14 cellular contexts compared by ENCODE assay signal in the genomic region with DNA sequence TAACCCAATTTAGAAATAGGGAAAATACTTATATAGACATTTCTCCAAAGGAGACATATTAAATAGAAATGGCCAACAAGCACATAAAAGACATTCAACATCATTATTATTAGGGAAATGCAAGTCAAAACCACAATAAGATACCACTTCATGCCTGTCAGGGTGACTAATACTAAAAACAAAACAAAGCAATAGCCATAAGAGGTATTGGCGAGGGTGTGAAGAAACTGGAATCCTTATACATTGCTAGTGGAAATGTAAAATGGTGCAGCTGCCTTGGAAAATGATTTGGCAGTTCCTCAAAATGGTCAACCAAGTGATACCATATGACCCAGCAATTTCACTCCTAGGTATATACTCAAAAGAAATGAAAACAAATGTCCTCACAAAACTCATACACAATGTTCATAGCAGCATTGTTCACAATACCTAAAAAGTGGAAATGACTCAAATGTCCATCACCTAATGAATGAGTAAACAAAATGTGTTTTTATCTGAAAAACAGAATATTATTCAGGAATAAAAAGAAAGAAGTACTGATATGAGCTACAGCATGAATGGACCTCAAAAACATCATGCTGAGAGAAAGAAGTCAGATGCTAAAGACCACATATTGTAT. TPM values are rescaled to one million over a fixed set of nuclear protein-coding genes. Genes with fewer than 3 reads are reported as not detected.
DNase-seq lines count a peak whose midpoint lies in the region; ATAC-seq and TF ChIP-seq lines count a peak whose summit lies in the region.
"Had no signal": no experiment of that assay in that cellular context is flagged by ENCODE, and none has a peak within 500 bp of the region (broad histone marks: within the 10 kb centered on the region; RNA-seq: fewer than 3 reads in every experiment).

No MANE protein-coding gene starts in this region.

- H4K20me1 ChIP-seq in mammary epithelial cell (ENCODE audit: insufficient read depth, low read length): no peaks in the 10 kb centered on the region

- H3K4me1 ChIP-seq in mammary epithelial cell (ENCODE audit: insufficient read depth, low read length): peaks cover 16% of the 10 kb centered on the region
- H3K4me1 ChIP-seq: stomach had no signal

- no peaks in the 10 kb centered on the region; the same call in 1 of the 2 replicates for H3K36me3 ChIP-seq in MG63
- H3K36me3 ChIP-seq in mammary epithelial cell (ENCODE audit: insufficient read depth, low read length): no peaks in the 10 kb centered on the region
- H3K36me3 ChIP-seq: SJCRH30, stomach had no signal

- no peak overlapping the region for H2AFZ ChIP-seq in mammary epithelial cell (ENCODE audit: low read depth, low read length)
- H2AFZ ChIP-seq: GM23338 had no signal

- in situ Hi-C loops in mammary epithelial cell (cut with MboI; ENCODE audit: low sequenced_read_pairs in 2 of 2): loop anchor here in 1 of 2 donors (25.0 kb wide), 1 partner anchor 801 kb away; a partner anchor contains a TSS

- DNase-seq in Daoy (ENCODE audit: low read depth) (peak; percentile 59), MG63 (peak; percentile 29), mammary epithelial cell (peak; percentile 74), kidney glomerular epithelial cell (lab: John Stamatoyannopoulos, UW) (peak; percentile 37), NCI-H82 treated with DMSO at 0.1 percent for 48 hours (lab: John Stamatoyannopoulos, UW; ENCODE audit: unreplicated experiment) (no peak)
- DNase-seq in effector CD8-positive, alpha-beta T cell (lab: John Stamatoyannopoulos, UW): no peak
- DNase-seq in activated CD4-positive, alpha-beta T cell treated with anti-CD3 and anti-CD28 coated beads, Interleukin-2, amount 50 U/mL, for 1 hour: no peak
- DNase-seq: effector memory CD8-positive, alpha-beta T cell; midbrain; NCI-H748 treated with DMSO at 0.1 percent for 48 hours; SJCRH30; stomach had no signal

- H3K9me3 ChIP-seq in MG63: 0 out of 2 replicates have a peak, but pooled peaks cover 2% of the 10 kb centered on the region
- H3K9me3 ChIP-seq in mammary epithelial cell (replicated peaks; ENCODE audit: insufficient read depth, low read length): no peaks in the 10 kb centered on the region
- H3K9me3 ChIP-seq: SJCRH30, stomach had no signal

- dilution Hi-C loops in mammary epithelial cell (cut with HindIII; ENCODE audit: low sequenced_read_pairs): no loop called here

- intact Hi-C loops in mammary epithelial cell (cut with micrococcal nuclease): loop anchor here (1.0 to 5.0 kb wide), 2 partner anchors 76 to 311 kb away; no protein-coding TSS in a partner anchor

- H3K4me2 ChIP-seq in mammary epithelial cell (ENCODE audit: insufficient read depth, low read depth, low read length): no peak overlapping the region
- H3K4me2 ChIP-seq: GM23338 had no signal

- no peaks in the 10 kb centered on the region for H3K79me2 ChIP-seq in mammary epithelial cell (ENCODE audit: insufficient read depth, low read length)

- no peak overlapping the region for H3K4me3 ChIP-seq in MG63
- no peak overlapping the region for H3K4me3 ChIP-seq in mammary epithelial cell (replicated peaks in 1 of 3; ENCODE audit: insufficient read depth in 1 of 3, low read depth in 2 of 3, low read length in 3 of 3)
- H3K4me3 ChIP-seq: GM23338, SJCRH30, stomach had no signal

- no peak overlapping the region for H3K9ac ChIP-seq in mammary epithelial cell (ENCODE audit: insufficient read depth, low read length)

- 0% methylated on average over 1 of the region's 1 CpG for WGBS in mammary epithelial cell (ENCODE audit: low coverage, missing lambda C conversion rate)

- no peak for TF ChIP-seq CTCF in mammary epithelial cell (conservative IDR thresholded peaks at IDR 0.05 in 1 of 2, IDR thresholded peaks at IDR 0.05 in 1 of 2; ENCODE audit: extremely low read depth in 1 of 2, insufficient read depth in 1 of 2, low read depth in 1 of 2, low read length in 2 of 2)

- H3K27me3 ChIP-seq in MG63 (no peaks in the 10 kb centered on the region), mammary epithelial cell (ENCODE audit: insufficient read depth, low read length) (no peaks in the 10 kb centered on the region)
- H3K27me3 ChIP-seq: SJCRH30, stomach had no signal

- CTCF ChIA-PET in mammary epithelial cell (lab: Charles Lee; ENCODE audit: low non-redundant PET): no interaction called here

- no TSS peak for BruUV-seq in mammary epithelial cell (replicated peaks; lab: Mats Ljungman, UMichigan)

- no peak for ATAC-seq in GM18858 (IDR thresholded peaks at IDR 0.05; ENCODE audit: unreplicated experiment)
- ATAC-seq: effector memory CD8-positive, alpha-beta T cell; GM23338 had no signal

- H3K27ac ChIP-seq in mammary epithelial cell (ENCODE audit: insufficient read depth, low read depth, low read length): no peak overlapping the region
- H3K27ac ChIP-seq: SJCRH30, stomach had no signal

RNA-seq across cellular contexts. Expression of a gene that starts 26.9 kb away (rescaled TPM):
- 1.8 and 4.1 TPM in 2 replicates for total RNA-seq in Daoy (2014; rRNA removed; shearing (Covaris generic))
- total RNA-seq in MG63 (2014; rRNA removed; shearing (Covaris generic); ENCODE audit: low replicate concordance): 0.15 and 0.66 TPM in 2 replicates
- total RNA-seq in mammary epithelial cell: 1 to 10 TPM; 3.3 to 4.8 TPM
- polyA plus RNA-seq in mammary epithelial cell: 0.28 TPM
- not detected for polyA minus RNA-seq in mammary epithelial cell

RNA-seq across cellular contexts. Expression of a gene that starts 46.0 kb away (rescaled TPM):
- total RNA-seq in Daoy (2014; rRNA removed; shearing (Covaris generic)): 75.7 and 90.7 TPM in 2 replicates
- 22.3 and 57.5 TPM in 2 replicates for total RNA-seq in MG63 (2014; rRNA removed; shearing (Covaris generic); ENCODE audit: low replicate concordance)
- 10 to 100 TPM; 23.4 to 30.2 TPM for total RNA-seq in mammary epithelial cell
- polyA plus RNA-seq in mammary epithelial cell: 14.8 TPM
- polyA minus RNA-seq in mammary epithelial cell: not detected

RNA-seq across cellular contexts. Expression of a gene that starts 46.1 kb away (rescaled TPM):
- total RNA-seq in Daoy (2014; rRNA removed; shearing (Covaris generic)): 168 and 191 TPM in 2 replicates
- total RNA-seq in MG63 (2014; rRNA removed; shearing (Covaris generic); ENCODE audit: low replicate concordance): 47.3 and 49.5 TPM in 2 replicates
- total RNA-seq in mammary epithelial cell: 10 to 100 TPM; 36.6 to 99.9 TPM
- 78.8 TPM for polyA plus RNA-seq in mammary epithelial cell
- 78.0 TPM for polyA minus RNA-seq in mammary epithelial cell

Comparison
In these comparisons a context has a peak if more than half of its experiments do, and no peak if none do; other contexts are left out.
1. DNase-seq: peak in Daoy (single experiment), MG63 (single experiment), mammary epithelial cell (single experiment) and kidney glomerular epithelial cell (single experiment); none in effector CD8-positive, alpha-beta T cell (single experiment), activated CD4-positive, alpha-beta T cell treated with anti-CD3 and anti-CD28 coated beads, Interleukin-2, amount 50 U/mL, for 1 hour (single experiment) and NCI-H82 treated with DMSO at 0.1 percent for 48 hours (single experiment).